2 cellular contexts compared by ENCODE assay signal in the genomic region with DNA sequence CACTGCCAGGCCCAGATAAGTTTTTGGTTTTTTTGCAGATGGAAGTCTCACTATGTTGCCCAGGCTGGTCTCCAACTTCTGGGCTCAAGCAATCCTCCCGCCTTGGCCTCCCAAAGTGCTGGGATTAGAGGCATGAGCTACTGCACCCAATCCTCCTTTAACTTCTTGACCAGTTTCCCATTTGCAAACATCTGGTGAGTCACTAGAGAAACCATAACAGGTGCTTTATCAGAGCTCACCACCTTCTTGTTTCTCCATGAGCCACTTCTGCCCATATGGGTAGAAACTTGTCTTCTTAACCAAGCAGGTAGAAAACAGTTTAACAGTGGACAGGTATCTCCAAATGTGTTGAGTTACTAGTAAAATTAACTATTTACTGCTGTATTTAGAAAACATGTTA.
TF ChIP-seq lines count a peak whose summit lies in the region.

No MANE protein-coding gene starts in this region.

TF ChIP-seq in A549, 52 proteins besides CTCF, POLR2A, EP300 and RAD21 (continued from another document):
- TF ChIP-seq, protein P1, sequence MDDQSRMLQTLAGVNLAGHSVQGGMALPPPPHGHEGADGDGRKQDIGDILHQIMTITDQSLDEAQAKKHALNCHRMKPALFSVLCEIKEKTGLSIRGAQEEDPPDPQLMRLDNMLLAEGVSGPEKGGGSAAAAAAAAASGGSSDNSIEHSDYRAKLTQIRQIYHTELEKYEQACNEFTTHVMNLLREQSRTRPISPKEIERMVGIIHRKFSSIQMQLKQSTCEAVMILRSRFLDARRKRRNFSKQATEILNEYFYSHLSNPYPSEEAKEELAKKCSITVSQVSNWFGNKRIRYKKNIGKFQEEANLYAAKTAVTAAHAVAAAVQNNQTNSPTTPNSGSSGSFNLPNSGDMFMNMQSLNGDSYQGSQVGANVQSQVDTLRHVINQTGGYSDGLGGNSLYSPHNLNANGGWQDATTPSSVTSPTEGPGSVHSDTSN (IDR thresholded peaks at IDR 0.05) = no peak
- TF ChIP-seq CEBPB (IDR thresholded peaks at IDR 0.05) = no peak
- TF ChIP-seq FOXS1 (CRISPR knock-in tag; IDR thresholded peaks at IDR 0.05) = no peak
- TF ChIP-seq, protein P2, sequence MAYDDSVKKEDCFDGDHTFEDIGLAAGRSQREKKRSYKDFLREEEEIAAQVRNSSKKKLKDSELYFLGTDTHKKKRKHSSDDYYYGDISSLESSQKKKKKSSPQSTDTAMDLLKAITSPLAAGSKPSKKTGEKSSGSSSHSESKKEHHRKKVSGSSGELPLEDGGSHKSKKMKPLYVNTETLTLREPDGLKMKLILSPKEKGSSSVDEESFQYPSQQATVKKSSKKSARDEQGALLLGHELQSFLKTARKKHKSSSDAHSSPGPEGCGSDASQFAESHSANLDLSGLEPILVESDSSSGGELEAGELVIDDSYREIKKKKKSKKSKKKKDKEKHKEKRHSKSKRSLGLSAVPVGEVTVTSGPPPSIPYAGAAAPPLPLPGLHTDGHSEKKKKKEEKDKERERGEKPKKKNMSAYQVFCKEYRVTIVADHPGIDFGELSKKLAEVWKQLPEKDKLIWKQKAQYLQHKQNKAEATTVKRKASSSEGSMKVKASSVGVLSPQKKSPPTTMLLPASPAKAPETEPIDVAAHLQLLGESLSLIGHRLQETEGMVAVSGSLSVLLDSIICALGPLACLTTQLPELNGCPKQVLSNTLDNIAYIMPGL (CRISPR knock-in tag; IDR thresholded peaks at IDR 0.05; ENCODE audit: borderline replicate concordance) = no peak
- TF ChIP-seq GATA3 (IDR thresholded peaks at IDR 0.05; ENCODE audit: borderline replicate concordance) = no peak
TF ChIP-seq in A549: peak in this region for 0.

TF ChIP-seq in K562, 482 proteins besides CTCF, POLR2A, EP300 and RAD21 (continued from another document):
- TF ChIP-seq E2F1 (CRISPR knock-in tag; IDR thresholded peaks at IDR 0.05) (no peak), ZNF280B (CRISPR knock-in tag; IDR thresholded peaks at IDR 0.05) (no peak), ZNF584 (CRISPR knock-in tag; IDR thresholded peaks at IDR 0.05; ENCODE audit: low read depth) (no peak), CCNT2 (IDR thresholded peaks at IDR 0.05; ENCODE audit: borderline replicate concordance, extremely low read depth, insufficient read length, low read depth, low read length) (no peak), HDAC2 (IDR thresholded peaks at IDR 0.05) (no peak), ZNF778 (CRISPR knock-in tag; IDR thresholded peaks at IDR 0.05) (no peak), CBFA2T3 (IDR thresholded peaks at IDR 0.05) (peak; percentile 55), TCF3 (CRISPR knock-in tag; IDR thresholded peaks at IDR 0.05) (peak; percentile 61; the same call in 1 of the 2 replicates), ZNF41 (CRISPR knock-in tag; conservative IDR thresholded peaks at IDR 0.05) (no peak), ZNF449 (CRISPR knock-in tag; IDR thresholded peaks at IDR 0.05) (no peak), TSHZ1 (CRISPR knock-in tag; IDR thresholded peaks at IDR 0.05) (no peak), PTBP1 (IDR thresholded peaks at IDR 0.05; ENCODE audit: low read depth, low read length) (no peak), PHTF2 (CRISPR knock-in tag; IDR thresholded peaks at IDR 0.05) (no peak), POLR3G (IDR thresholded peaks at IDR 0.05; ENCODE audit: extremely low read depth, insufficient read length, insufficient replicate concordance) (no peak), ILF3 (IDR thresholded peaks at IDR 0.05; ENCODE audit: borderline replicate concordance) (no peak), FOSL1 (tag; conservative IDR thresholded peaks at IDR 0.05) (peak; percentile 55; the same call in 1 of the 2 replicates)
